Comparison of ENCODE assay signal across 15 cellular contexts in the genomic region with DNA sequence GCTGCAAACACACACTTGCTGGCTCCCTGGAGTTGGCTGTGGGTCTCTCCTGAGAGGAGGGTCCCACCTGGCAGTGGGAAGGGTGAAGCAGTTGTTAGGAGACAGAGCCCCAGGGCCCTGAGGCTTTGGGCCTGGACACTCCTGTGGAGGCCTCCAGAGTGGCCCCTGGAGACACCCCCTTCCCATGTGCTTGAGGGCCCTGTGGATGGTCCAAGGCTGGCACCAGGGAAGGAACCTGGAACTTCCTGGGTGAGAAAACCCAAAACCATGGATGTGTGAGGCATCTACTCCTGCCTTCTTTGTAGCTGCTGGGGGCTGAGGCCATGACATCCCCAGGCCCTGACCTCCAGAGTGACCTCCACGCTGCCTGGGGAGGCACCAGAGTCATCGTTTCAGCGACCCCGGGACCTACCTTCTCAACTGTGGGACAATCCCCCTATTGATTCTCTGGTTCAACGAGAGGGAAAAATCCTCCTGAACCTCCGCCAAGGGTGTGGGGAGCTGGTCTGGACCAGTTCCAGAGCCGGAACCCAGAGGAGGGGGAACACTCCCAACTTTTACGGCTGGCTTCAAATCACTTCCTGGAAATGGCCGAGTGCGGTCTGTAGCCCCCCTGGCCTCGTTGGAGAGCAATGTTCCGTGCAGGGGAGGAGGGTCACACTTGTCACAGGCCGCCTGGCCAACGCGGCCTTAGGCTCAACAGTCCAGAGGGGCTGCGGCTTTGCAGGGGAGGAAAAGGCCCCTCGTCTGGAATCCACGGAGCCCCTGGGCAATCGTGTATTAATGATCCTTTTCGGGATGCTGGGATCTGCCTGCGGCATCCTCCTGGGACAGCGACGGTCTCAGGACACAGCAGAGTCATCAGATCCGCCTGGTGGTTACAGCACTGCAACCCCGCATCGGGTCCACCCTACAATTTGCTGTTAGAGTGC.
A peak's percentile ranks its signal among the peaks of the same experiment; 100 is the strongest.
DNase-seq lines count a peak whose midpoint lies in the region; FAIRE-seq and TF ChIP-seq lines count a peak whose summit lies in the region.
"Had no signal": no experiment of that assay in that cellular context is flagged by ENCODE, and none has a peak within 500 bp of the region (broad histone marks: within the 10 kb centered on the region; RNA-seq: fewer than 3 reads in every experiment).

No MANE protein-coding gene starts in this region.

- FAIRE-seq in urothelium cell line (lab: Jason Lieb, UNC) = peak; percentile 30
- FAIRE-seq: GM18507, H54 had no signal

- H3K27ac Mint-ChIP-seq in chondrocyte (ENCODE audit: unreplicated experiment) = no peak overlapping the region
- H3K27ac Mint-ChIP-seq: CD4-positive, CD25-positive, alpha-beta regulatory T cell had no signal

- no peak overlapping the region for H4K8ac ChIP-seq in neuronal stem cell (ENCODE audit: low read depth, low read length)

- intact Hi-C loops in left ventricle myocardium inferior (cut with micrococcal nuclease) = no loop called here
- intact Hi-C loops in cardiac septum (cut with DNase I) = no loop called here

- no peak overlapping the region for H2BK12ac ChIP-seq in neuronal stem cell (ENCODE audit: low read length)

- H3K4me3 ChIP-seq in left ventricle myocardium inferior (no peak overlapping the region), neuronal stem cell (ENCODE audit: low read length in 2 of 2) (no peak overlapping the region)
- H3K4me3 ChIP-seq: BLaER1 treated with 17β-estradiol and CSF1 and Interleukin-3, amounts not matched to agents 10 nM and 100 nM; GM23248 had no signal

- H3K4me1 Mint-ChIP-seq in chondrocyte (ENCODE audit: low read depth) = peaks cover 40% of the 10 kb centered on the region
- H3K4me1 Mint-ChIP-seq: CD4-positive, CD25-positive, alpha-beta regulatory T cell had no signal

- peak overlapping the region; percentile 40 for H2AK5ac ChIP-seq in neuronal stem cell (ENCODE audit: low read depth, low read length)

- H2BK15ac ChIP-seq in neuronal stem cell (ENCODE audit: low read length) = no peak overlapping the region

- no peak overlapping the region for H3K14ac ChIP-seq in neuronal stem cell (ENCODE audit: low read length)

- H2BK5ac ChIP-seq in neuronal stem cell (ENCODE audit: low read length) = no peak overlapping the region

- no peaks in the 10 kb centered on the region for H3K27me3 Mint-ChIP-seq in chondrocyte (ENCODE audit: low read depth)
- H3K27me3 Mint-ChIP-seq: CD4-positive, CD25-positive, alpha-beta regulatory T cell had no signal

- no peak overlapping the region for H3K4me2 ChIP-seq in neuronal stem cell (ENCODE audit: insufficient read depth, low read length, poor library complexity, severe bottlenecking)

- no peak overlapping the region for H3K4me3 Mint-ChIP-seq in chondrocyte (ENCODE audit: unreplicated experiment)

- H3K23ac ChIP-seq in neuronal stem cell (ENCODE audit: low read depth, low read length, poor library complexity) = peak overlapping the region; percentile 21

- H3K9me3 Mint-ChIP-seq in chondrocyte (ENCODE audit: low read depth) = no peaks in the 10 kb centered on the region
- H3K9me3 Mint-ChIP-seq: CD4-positive, CD25-positive, alpha-beta regulatory T cell had no signal

- DNase-seq in left ventricle myocardium inferior (peak; percentile 11), cardiac septum (ENCODE audit: low spot score) (no peak), chondrocyte (ENCODE audit: low spot score) (peak; percentile 51), neuronal stem cell (ENCODE audit: low spot score) (no peak), urothelium cell line (ENCODE audit: low spot score) (no peak), dermis blood vessel endothelial cell (no peak), EL (no peak), GM13977 (ENCODE audit: low spot score) (no peak)
- DNase-seq: ACHN; CD4-positive, CD25-positive, alpha-beta regulatory T cell; DMS53; GM23248 had no signal

- WGBS in neuronal stem cell (ENCODE audit: extremely low coverage in 2 of 2, insufficient read length in 2 of 2, insufficient replicate concordance in 1 of 2), 2 donors = no CpG with 5 or more reads among the region's 26 CpGs

- H3K9me3 ChIP-seq in left ventricle myocardium inferior (replicated peaks) (no peaks in the 10 kb centered on the region), neuronal stem cell (replicated peaks in 1 of 2; ENCODE audit: control insufficient read depth in 2 of 2, insufficient read depth in 1 of 2, low read depth in 1 of 2, low read length in 2 of 2) (peaks cover 0 to 3% of the 10 kb centered on the region in 2 donors)

- no peaks in the 10 kb centered on the region for H3K36me3 ChIP-seq in left ventricle myocardium inferior
- no peaks in the 10 kb centered on the region for H3K36me3 ChIP-seq in neuronal stem cell (replicated peaks in 1 of 2; ENCODE audit: control insufficient read depth in 2 of 2, insufficient read depth in 2 of 2, low read length in 2 of 2)
- H3K36me3 ChIP-seq: BLaER1 treated with 17β-estradiol and CSF1 and Interleukin-3, amounts not matched to agents 10 nM and 100 nM had no signal

- no peaks in the 10 kb centered on the region for H3K36me3 Mint-ChIP-seq in chondrocyte (ENCODE audit: low read depth)
- H3K36me3 Mint-ChIP-seq: CD4-positive, CD25-positive, alpha-beta regulatory T cell had no signal

- H2AFZ ChIP-seq in neuronal stem cell (ENCODE audit: low read length) = no peak overlapping the region
- H2AFZ ChIP-seq: GM23248 had no signal

- H3K27ac ChIP-seq in left ventricle myocardium inferior (replicated peaks) (peak overlapping the region; percentile 73), neuronal stem cell (replicated peaks; ENCODE audit: low read length) (no peak overlapping the region)
- H3K27ac ChIP-seq: BLaER1 treated with 17β-estradiol and CSF1 and Interleukin-3, amounts not matched to agents 10 nM and 100 nM; GM23248 had no signal

- H3K4ac ChIP-seq in neuronal stem cell (ENCODE audit: low read length) = no peak overlapping the region

- H3K27me3 ChIP-seq in left ventricle myocardium inferior (ENCODE audit: low read depth) (peaks cover 63% of the 10 kb centered on the region), neuronal stem cell (ENCODE audit: control insufficient read depth in 3 of 3, insufficient read depth in 3 of 3, low read depth in 1 of 3, low read length in 3 of 3) (no peaks in the 10 kb centered on the region)

- no peaks in the 10 kb centered on the region for H3K79me1 ChIP-seq in neuronal stem cell (ENCODE audit: low read depth, low read length)

- H4K91ac ChIP-seq in neuronal stem cell (ENCODE audit: low read depth, low read length, poor library complexity) = no peak overlapping the region

- no peak overlapping the region for H3K9ac ChIP-seq in neuronal stem cell (ENCODE audit: low read depth, low read length, poor library complexity)
- H3K9ac ChIP-seq: BLaER1 treated with 17β-estradiol and CSF1 and Interleukin-3, amounts not matched to agents 10 nM and 100 nM; GM23248 had no signal

- H3K18ac ChIP-seq in neuronal stem cell (ENCODE audit: low read length) = peak overlapping the region; percentile 41

- in situ Hi-C loops in GM13977 (cut with MboI; ENCODE audit: low pct_unique_long_range_greater_than_20kb, low sequenced_read_pairs, unreplicated experiment) = no loop called here

- no peak overlapping the region for H2BK120ac ChIP-seq in neuronal stem cell (ENCODE audit: low read depth, low read length)

- TF ChIP-seq CTCF in left ventricle myocardium inferior (IDR thresholded peaks at IDR 0.05; ENCODE audit: borderline replicate concordance) = no peak
- no peak for TF ChIP-seq CTCF in chondrocyte (IDR thresholded peaks at IDR 0.05)
- no peak for TF ChIP-seq CTCF in GM13977 (IDR thresholded peaks at IDR 0.05; ENCODE audit: extremely low read depth, insufficient read depth, missing control alignments)

- H3K4me1 ChIP-seq in left ventricle myocardium inferior (peaks cover 19% of the 10 kb centered on the region), neuronal stem cell (ENCODE audit: control insufficient read depth in 2 of 2, insufficient read depth in 1 of 2, low read depth in 1 of 2, low read length in 2 of 2) (peaks cover 8 to 20% of the 10 kb centered on the region in 2 donors)

Comparison
In these comparisons a context has a peak if more than half of its experiments do, and no peak if none do; other contexts are left out.
1. DNase-seq: peak in left ventricle myocardium inferior (single experiment) and chondrocyte (single experiment); none in cardiac septum (single experiment), neuronal stem cell (single experiment), urothelium cell line (single experiment), dermis blood vessel endothelial cell (single experiment), EL (single experiment) and GM13977 (single experiment).